ENCODE assay signal across 1 cellular context in the genomic region with DNA sequence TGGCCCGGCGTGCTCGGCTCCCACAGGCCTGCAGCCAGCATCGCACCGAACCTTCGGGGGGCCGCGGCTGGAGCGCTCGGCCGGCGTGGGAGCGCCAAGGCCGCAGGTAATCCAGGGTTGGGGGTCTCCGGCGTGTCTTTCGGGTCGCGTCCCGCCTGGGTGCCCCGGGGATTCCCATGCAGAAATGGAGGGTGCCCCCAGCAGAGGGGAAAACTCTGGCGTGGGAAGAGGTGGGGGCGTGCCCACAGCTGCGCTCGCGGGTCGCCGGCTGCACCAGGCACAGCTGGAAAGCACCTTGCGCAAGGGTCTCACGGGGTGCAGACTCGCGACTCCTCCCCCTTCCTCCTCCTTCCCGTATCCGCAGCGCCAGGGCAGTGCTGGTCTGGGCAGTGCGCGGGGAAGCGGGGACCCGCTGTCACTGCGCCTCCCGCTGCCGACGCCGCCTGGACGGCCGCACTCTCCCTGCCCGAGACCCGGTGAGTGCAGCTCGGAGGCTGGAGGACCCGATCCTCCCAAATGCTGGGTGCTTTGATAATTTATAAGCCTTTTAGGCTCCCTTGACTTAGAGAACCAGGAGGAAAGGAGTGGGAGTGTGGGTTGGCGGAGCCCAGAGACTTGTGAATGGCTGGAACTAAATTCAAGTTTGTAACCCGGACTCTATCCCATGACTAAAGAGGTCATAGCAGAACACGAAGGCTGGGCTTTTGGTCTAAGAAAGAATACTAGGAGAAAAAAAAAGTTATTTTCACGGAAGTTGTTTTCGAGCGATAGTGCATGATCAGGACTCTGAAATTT.
TF ChIP-seq lines count a peak whose summit lies in the region.

No MANE protein-coding gene starts in this region.

TF ChIP-seq in WTC11, 78 proteins besides CTCF, POLR2A, EP300 and RAD21 (continued from another document):
- TF ChIP-seq SMAD3 (CRISPR knock-in tag; IDR thresholded peaks at IDR 0.05; ENCODE audit: borderline replicate concordance), result peak; percentile 28; the same call in 1 of the 2 replicates
- TF ChIP-seq MAX (CRISPR knock-in tag; IDR thresholded peaks at IDR 0.05), result peak; percentile 51; the same call in 1 of the 2 replicates
- TF ChIP-seq ZNF263 (CRISPR knock-in tag; IDR thresholded peaks at IDR 0.05; ENCODE audit: low read depth), result peak; percentile 93; the same call in 1 of the 2 replicates
- TF ChIP-seq JAZF1 (CRISPR knock-in tag; IDR thresholded peaks at IDR 0.05), result no peak
- TF ChIP-seq NR3C1 (CRISPR knock-in tag; conservative IDR thresholded peaks at IDR 0.05; ENCODE audit: low read depth), result no peak
- peak; percentile 44 for TF ChIP-seq ZNF423 (CRISPR knock-in tag; IDR thresholded peaks at IDR 0.05)
